Comparison of ENCODE assay signal across 9 cellular contexts in genomic region chr7:114554781-114555537, GRCh38.
DNase-seq lines count a peak whose midpoint lies in the region; ATAC-seq and TF ChIP-seq lines count a peak whose summit lies in the region.
"Had no signal": no experiment of that assay in that cellular context is flagged by ENCODE, and none has a peak within 500 bp of the region (broad histone marks: within the 10 kb centered on the region; RNA-seq: fewer than 3 reads in every experiment).

No MANE protein-coding gene starts in this region.

- H3K4me1 ChIP-seq in testis: no peaks in the 10 kb centered on the region

- no peak overlapping the region for H3K27ac Mint-ChIP-seq in activated CD8-positive, alpha-beta T cell treated with anti-CD3 and anti-CD28 coated beads, Interleukin-2, amount 10 ng/mL, durations not matched to agents 7 days and 5 days

- peak; percentile 92 for ATAC-seq in GM19372 (IDR thresholded peaks at IDR 0.05; ENCODE audit: low read depth, unreplicated experiment)
- ATAC-seq in HG03354 (IDR thresholded peaks at IDR 0.05; ENCODE audit: poor library complexity, severe bottlenecking, unreplicated experiment): peak; percentile 78
- ATAC-seq in activated CD8-positive, alpha-beta T cell treated with anti-CD3 and anti-CD28 coated beads, Interleukin-2, amount 10 ng/mL, durations not matched to agents 7 days and 5 days: no peak

- H3K36me3 Mint-ChIP-seq in activated CD8-positive, alpha-beta T cell treated with anti-CD3 and anti-CD28 coated beads, Interleukin-2, amount 10 ng/mL, durations not matched to agents 7 days and 5 days (ENCODE audit: low read depth): no peaks in the 10 kb centered on the region

- no peaks in the 10 kb centered on the region for H3K9me3 ChIP-seq in testis

- H3K4me3 ChIP-seq in testis: no peak overlapping the region

- POLR2A ChIA-PET in activated CD8-positive, alpha-beta T cell treated with anti-CD3 and anti-CD28 coated beads, Interleukin-2, amount 10 ng/mL, durations not matched to agents 7 days and 5 days (lab: Charles Lee): no interaction called here

- no peaks in the 10 kb centered on the region for H3K36me3 ChIP-seq in testis (ENCODE audit: low read depth, missing control alignments)

- WGBS in testis, 2 donors: 88 to 90% methylated on average over 6 of the region's 6 CpGs

- CTCF ChIA-PET in activated CD8-positive, alpha-beta T cell treated with anti-CD3 and anti-CD28 coated beads, Interleukin-2, amount 10 ng/mL, durations not matched to agents 7 days and 5 days (lab: Charles Lee): no interaction called here

- DNase-seq in AG08396 (ENCODE audit: low spot score) (peak; percentile 7), SKM-1 treated with dmso at 0.1 percent for 144 hours (lab: John Stamatoyannopoulos, UW; ENCODE audit: unreplicated experiment) (peak; percentile 85), testis (no peak), posterior cingulate gyrus (no peak), superior temporal gyrus (ENCODE audit: extremely low spot score) (no peak)
- no peak for DNase-seq in activated CD8-positive, alpha-beta T cell treated with anti-CD3 and anti-CD28 coated beads, Interleukin-2, amount 10 ng/mL, durations not matched to agents 7 days and 5 days

- no peak overlapping the region for H3K27ac ChIP-seq in testis
- H3K27ac ChIP-seq: VCaP had no signal

- no peak for TF ChIP-seq POLR2A in testis (IDR thresholded peaks at IDR 0.05)

- no peak for TF ChIP-seq CTCF in testis (IDR thresholded peaks at IDR 0.05)

- H3K9me3 Mint-ChIP-seq in activated CD8-positive, alpha-beta T cell treated with anti-CD3 and anti-CD28 coated beads, Interleukin-2, amount 10 ng/mL, durations not matched to agents 7 days and 5 days (ENCODE audit: insufficient read depth): no peaks in the 10 kb centered on the region

- H3K4me3 Mint-ChIP-seq in activated CD8-positive, alpha-beta T cell treated with anti-CD3 and anti-CD28 coated beads, Interleukin-2, amount 10 ng/mL, durations not matched to agents 7 days and 5 days: no peak overlapping the region

- intact Hi-C loops in testis (cut with DNase I; ENCODE audit: low total_unique reads) (no loop called here), posterior cingulate gyrus (cut with DNase I) (no loop called here)

- H3K27me3 Mint-ChIP-seq in activated CD8-positive, alpha-beta T cell treated with anti-CD3 and anti-CD28 coated beads, Interleukin-2, amount 10 ng/mL, durations not matched to agents 7 days and 5 days (ENCODE audit: low read depth): no peaks in the 10 kb centered on the region

- H3K27me3 ChIP-seq in testis: no peaks in the 10 kb centered on the region

- no peaks in the 10 kb centered on the region for H3K4me1 Mint-ChIP-seq in activated CD8-positive, alpha-beta T cell treated with anti-CD3 and anti-CD28 coated beads, Interleukin-2, amount 10 ng/mL, durations not matched to agents 7 days and 5 days (ENCODE audit: low read depth)

Comparison
In these comparisons a context has a peak if more than half of its experiments do, and no peak if none do; other contexts are left out.
1. DNase-seq: peak in AG08396 (single experiment) and SKM-1 treated with dmso at 0.1 percent for 144 hours (single experiment); none in testis (single experiment), posterior cingulate gyrus (0 of 10), activated CD8-positive, alpha-beta T cell treated with anti-CD3 and anti-CD28 coated beads, Interleukin-2, amount 10 ng/mL, durations not matched to agents 7 days and 5 days (single experiment) and superior temporal gyrus (single experiment).